Comparison of ENCODE assay signal across 1 cellular context in the genomic region with DNA sequence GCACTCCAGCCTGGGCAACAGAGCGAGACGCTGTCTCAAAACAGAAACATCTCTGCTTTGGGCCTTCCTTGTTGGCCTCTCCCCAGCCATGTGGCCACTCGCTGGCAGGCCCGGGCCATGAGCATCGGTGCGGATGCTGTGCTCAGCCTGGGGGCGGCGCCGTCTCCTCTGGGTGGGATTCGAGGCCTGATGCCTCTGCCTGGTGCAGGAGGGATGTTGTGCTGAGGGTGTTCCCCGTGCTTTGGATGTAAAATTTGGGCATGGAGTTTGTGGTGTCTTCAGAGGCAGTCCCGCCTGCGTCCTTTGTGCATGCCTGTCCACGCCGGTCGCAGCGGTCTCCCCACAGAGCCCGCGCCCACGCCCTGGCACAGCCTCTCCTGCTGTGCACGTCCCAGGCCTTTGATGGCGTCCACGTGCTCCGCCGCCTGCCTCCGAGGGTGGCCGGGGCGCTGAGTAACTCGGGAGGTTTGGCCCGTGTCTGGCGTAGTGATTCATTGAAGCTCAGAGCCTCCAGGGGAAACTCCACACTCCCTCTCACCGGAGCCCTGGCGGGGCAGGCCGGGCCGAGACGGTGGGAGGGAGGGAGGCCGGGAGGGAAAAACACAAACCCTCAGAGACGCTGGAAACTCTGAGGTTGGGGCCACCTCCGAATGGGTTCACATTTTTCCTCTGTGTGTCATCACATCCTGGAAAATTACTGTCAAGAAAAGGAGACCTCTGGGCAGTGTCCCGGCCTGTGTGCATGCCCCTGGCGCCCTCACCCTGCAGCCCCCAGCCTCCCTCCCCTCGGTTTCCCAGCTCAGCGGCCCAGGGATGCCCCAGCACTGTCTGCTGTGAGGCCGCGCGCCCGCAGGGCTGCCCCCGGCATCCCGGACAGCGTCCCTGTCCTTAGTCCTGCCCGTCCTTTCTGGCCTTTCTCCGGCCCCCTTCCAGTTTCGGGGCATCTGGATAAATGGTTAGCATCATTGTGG.
TF ChIP-seq lines count a peak whose summit lies in the region.

No MANE protein-coding gene starts in this region.

TF ChIP-seq in HepG2, 621 proteins besides CTCF, POLR2A, EP300 and RAD21 (continued from another document and continues in another):
- TF ChIP-seq ZNF770 (CRISPR knock-in tag; IDR thresholded peaks at IDR 0.05) (peak; percentile 82; the same call in 1 of the 2 replicates), IKZF5 (CRISPR knock-in tag; IDR thresholded peaks at IDR 0.05) (peak; percentile 79), NKX3-1 (CRISPR knock-in tag; IDR thresholded peaks at IDR 0.05) (peak; percentile 84), TGIF2 (CRISPR knock-in tag; IDR thresholded peaks at IDR 0.05) (0 out of 2 replicates have a peak, but pooled peaks have one; percentile 16), POGZ (CRISPR knock-in tag; IDR thresholded peaks at IDR 0.05) (peak; percentile 23; the same call in 1 of the 2 replicates), JUNB (CRISPR knock-in tag; IDR thresholded peaks at IDR 0.05; ENCODE audit: borderline replicate concordance) (0 out of 2 replicates have a peak, but pooled peaks have one; percentile 20), ISL2 (CRISPR knock-in tag; IDR thresholded peaks at IDR 0.05) (peak; percentile 56), ARID3A (IDR thresholded peaks at IDR 0.05; ENCODE audit: low read depth, low read length) (no peak), ZNF788 (CRISPR knock-in tag; IDR thresholded peaks at IDR 0.05; ENCODE audit: borderline replicate concordance) (peak; percentile 96), ZNF598 (CRISPR knock-in tag; IDR thresholded peaks at IDR 0.05; ENCODE audit: borderline replicate concordance) (peak; percentile 81; the same call in 1 of the 2 replicates), ZFP36L1 (CRISPR knock-in tag; IDR thresholded peaks at IDR 0.05) (peak; percentile 94; the same call in 1 of the 2 replicates), ZNF280D (CRISPR knock-in tag; IDR thresholded peaks at IDR 0.05) (peak; percentile 86), KAT8 (CRISPR knock-in tag; IDR thresholded peaks at IDR 0.05) (peak; percentile 79), KLF15 (CRISPR knock-in tag; IDR thresholded peaks at IDR 0.05; ENCODE audit: borderline replicate concordance) (no peak; the same call in 1 of the 2 replicates), MYNN (CRISPR knock-in tag; IDR thresholded peaks at IDR 0.05; ENCODE audit: low read depth) (peak; percentile 71; the same call in 1 of the 2 replicates), STAT5B (CRISPR knock-in tag; IDR thresholded peaks at IDR 0.05) (0 out of 2 replicates have a peak, but pooled peaks have one; percentile 19), ZNF589 (CRISPR knock-in tag; conservative IDR thresholded peaks at IDR 0.05) (peak; percentile 57; the same call in 1 of the 2 replicates), ZNF468 (CRISPR knock-in tag; IDR thresholded peaks at IDR 0.05) (0 out of 2 replicates have a peak, but pooled peaks have one; percentile 41), ZNF343 (CRISPR knock-in tag; IDR thresholded peaks at IDR 0.05) (no peak), ZNF253 (CRISPR knock-in tag; IDR thresholded peaks at IDR 0.05; ENCODE audit: borderline replicate concordance) (0 out of 2 replicates have a peak, but pooled peaks have one; percentile 66), POLR2AphosphoS5 (IDR thresholded peaks at IDR 0.05; ENCODE audit: low read depth, low read length) (peak; percentile 29; the same call in 1 of the 2 replicates), ZFP1 (CRISPR knock-in tag; IDR thresholded peaks at IDR 0.05) (no peak; the same call in 1 of the 2 replicates), IKZF4 (CRISPR knock-in tag; IDR thresholded peaks at IDR 0.05; ENCODE audit: borderline replicate concordance, low read depth, not compliant biosample characterization) (no peak), MEIS2 (CRISPR knock-in tag; IDR thresholded peaks at IDR 0.05) (peak; percentile 54), ZNF878 (CRISPR knock-in tag; IDR thresholded peaks at IDR 0.05) (peak; percentile 84), NR2C2 (CRISPR knock-in tag; IDR thresholded peaks at IDR 0.05; ENCODE audit: borderline replicate concordance) (peak; percentile 59; the same call in 1 of the 2 replicates), ZNF335 (CRISPR knock-in tag; IDR thresholded peaks at IDR 0.05) (peak; percentile 84; the same call in 1 of the 2 replicates), ZBTB7B (CRISPR knock-in tag; IDR thresholded peaks at IDR 0.05) (peak; percentile 76), ZNF205 (CRISPR knock-in tag; IDR thresholded peaks at IDR 0.05) (peak; percentile 47; the same call in 1 of the 2 replicates), MEIS1 (CRISPR knock-in tag; IDR thresholded peaks at IDR 0.05; ENCODE audit: borderline replicate concordance) (0 out of 2 replicates have a peak, but pooled peaks have one; percentile 68), RFX1 (IDR thresholded peaks at IDR 0.05) (no peak)
- TF ChIP-seq, protein P1, sequence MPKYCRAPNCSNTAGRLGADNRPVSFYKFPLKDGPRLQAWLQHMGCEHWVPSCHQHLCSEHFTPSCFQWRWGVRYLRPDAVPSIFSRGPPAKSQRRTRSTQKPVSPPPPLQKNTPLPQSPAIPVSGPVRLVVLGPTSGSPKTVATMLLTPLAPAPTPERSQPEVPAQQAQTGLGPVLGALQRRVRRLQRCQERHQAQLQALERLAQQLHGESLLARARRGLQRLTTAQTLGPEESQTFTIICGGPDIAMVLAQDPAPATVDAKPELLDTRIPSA (CRISPR knock-in tag; IDR thresholded peaks at IDR 0.05; ENCODE audit: borderline replicate concordance): no peak
- TF ChIP-seq, protein P2, sequence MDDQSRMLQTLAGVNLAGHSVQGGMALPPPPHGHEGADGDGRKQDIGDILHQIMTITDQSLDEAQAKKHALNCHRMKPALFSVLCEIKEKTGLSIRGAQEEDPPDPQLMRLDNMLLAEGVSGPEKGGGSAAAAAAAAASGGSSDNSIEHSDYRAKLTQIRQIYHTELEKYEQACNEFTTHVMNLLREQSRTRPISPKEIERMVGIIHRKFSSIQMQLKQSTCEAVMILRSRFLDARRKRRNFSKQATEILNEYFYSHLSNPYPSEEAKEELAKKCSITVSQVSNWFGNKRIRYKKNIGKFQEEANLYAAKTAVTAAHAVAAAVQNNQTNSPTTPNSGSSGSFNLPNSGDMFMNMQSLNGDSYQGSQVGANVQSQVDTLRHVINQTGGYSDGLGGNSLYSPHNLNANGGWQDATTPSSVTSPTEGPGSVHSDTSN (CRISPR knock-in tag; IDR thresholded peaks at IDR 0.05; ENCODE audit: borderline replicate concordance): no peak
- TF ChIP-seq, protein P3, sequence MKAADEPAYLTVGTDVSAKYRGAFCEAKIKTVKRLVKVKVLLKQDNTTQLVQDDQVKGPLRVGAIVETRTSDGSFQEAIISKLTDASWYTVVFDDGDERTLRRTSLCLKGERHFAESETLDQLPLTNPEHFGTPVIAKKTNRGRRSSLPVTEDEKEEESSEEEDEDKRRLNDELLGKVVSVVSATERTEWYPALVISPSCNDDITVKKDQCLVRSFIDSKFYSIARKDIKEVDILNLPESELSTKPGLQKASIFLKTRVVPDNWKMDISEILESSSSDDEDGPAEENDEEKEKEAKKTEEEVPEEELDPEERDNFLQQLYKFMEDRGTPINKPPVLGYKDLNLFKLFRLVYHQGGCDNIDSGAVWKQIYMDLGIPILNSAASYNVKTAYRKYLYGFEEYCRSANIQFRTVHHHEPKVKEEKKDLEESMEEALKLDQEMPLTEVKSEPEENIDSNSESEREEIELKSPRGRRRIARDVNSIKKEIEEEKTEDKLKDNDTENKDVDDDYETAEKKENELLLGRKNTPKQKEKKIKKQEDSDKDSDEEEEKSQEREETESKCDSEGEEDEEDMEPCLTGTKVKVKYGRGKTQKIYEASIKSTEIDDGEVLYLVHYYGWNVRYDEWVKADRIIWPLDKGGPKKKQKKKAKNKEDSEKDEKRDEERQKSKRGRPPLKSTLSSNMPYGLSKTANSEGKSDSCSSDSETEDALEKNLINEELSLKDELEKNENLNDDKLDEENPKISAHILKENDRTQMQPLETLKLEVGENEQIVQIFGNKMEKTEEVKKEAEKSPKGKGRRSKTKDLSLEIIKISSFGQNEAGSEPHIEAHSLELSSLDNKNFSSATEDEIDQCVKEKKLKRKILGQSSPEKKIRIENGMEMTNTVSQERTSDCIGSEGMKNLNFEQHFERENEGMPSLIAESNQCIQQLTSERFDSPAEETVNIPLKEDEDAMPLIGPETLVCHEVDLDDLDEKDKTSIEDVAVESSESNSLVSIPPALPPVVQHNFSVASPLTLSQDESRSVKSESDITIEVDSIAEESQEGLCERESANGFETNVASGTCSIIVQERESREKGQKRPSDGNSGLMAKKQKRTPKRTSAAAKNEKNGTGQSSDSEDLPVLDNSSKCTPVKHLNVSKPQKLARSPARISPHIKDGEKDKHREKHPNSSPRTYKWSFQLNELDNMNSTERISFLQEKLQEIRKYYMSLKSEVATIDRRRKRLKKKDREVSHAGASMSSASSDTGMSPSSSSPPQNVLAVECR (CRISPR knock-in tag; IDR thresholded peaks at IDR 0.05; ENCODE audit: borderline replicate concordance): peak; percentile 79; the same call in 1 of the 2 replicates
- TF ChIP-seq, protein P4, sequence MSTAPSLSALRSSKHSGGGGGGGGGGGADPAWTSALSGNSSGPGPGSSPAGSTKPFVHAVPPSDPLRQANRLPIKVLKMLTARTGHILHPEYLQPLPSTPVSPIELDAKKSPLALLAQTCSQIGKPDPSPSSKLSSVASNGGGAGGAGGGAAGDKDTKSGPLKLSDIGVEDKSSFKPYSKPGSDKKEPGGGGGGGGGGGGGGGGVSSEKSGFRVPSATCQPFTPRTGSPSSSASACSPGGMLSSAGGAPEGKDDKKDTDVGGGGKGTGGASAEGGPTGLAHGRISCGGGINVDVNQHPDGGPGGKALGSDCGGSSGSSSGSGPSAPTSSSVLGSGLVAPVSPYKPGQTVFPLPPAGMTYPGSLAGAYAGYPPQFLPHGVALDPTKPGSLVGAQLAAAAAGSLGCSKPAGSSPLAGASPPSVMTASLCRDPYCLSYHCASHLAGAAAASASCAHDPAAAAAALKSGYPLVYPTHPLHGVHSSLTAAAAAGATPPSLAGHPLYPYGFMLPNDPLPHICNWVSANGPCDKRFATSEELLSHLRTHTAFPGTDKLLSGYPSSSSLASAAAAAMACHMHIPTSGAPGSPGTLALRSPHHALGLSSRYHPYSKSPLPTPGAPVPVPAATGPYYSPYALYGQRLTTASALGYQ (CRISPR knock-in tag; IDR thresholded peaks at IDR 0.05): peak; percentile 76; the same call in 1 of the 2 replicates
